Comparison of ENCODE assay signal across 8 cellular contexts in the genomic region with DNA sequence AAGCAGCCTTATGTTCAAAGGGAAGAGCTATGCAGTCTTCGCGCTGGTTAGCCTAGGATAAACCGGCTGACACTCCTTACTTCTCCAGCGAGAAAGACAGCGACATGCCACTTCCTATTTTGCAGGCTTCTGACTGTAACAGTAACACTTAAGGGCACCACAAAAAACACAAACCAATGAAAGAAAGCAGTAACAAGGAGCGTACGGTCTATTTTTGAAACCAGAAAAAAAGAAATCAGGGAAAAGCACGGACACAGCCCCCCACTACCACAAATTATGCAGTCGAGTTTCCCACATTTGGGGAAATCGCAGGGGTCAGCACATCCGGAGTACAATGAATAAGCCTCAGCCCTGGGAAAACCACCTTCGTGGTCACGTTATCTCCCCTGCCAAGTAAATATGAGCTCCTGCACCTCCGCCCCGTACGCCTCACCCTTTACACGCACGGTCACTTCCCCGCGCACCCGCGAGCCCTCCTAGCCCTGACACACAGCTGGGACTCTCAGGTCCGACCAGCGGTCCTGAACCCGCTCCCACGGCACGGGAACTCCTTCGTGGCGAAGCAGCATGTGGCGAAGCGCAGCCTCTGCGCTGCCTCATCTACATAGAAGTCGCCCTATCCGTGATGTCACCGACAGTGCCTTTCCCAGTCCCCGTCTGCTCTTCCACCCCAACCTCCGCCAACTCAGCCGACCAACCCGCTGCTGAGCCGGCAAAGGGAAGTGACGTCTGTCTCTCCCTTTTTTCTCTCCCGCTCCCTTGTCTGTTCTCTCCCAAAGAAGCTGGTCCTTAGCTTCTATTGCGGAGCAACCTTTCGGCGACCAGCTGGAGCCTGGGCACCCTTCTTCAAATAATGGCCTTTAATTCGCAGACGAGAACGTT. TPM values are rescaled to one million over a fixed set of nuclear protein-coding genes. Genes with fewer than 3 reads are reported as not detected.
DNase-seq lines count a peak whose midpoint lies in the region; ATAC-seq, FAIRE-seq and TF ChIP-seq lines count a peak whose summit lies in the region.

No MANE protein-coding gene starts in this region.

- CTCF ChIA-PET in endothelial cell of umbilical vein (lab: Charles Lee) = no interaction called here

- H3K9me3 Mint-ChIP-seq in mesothelial cell of epicardium = no peaks in the 10 kb centered on the region

- peak overlapping the region; percentile 7 to 46 (median 38) for H3K4me3 ChIP-seq in endothelial cell of umbilical vein (replicated peaks in 1 of 3; ENCODE audit: insufficient read depth in 1 of 3, low read depth in 1 of 3, low read length in 3 of 3)

- no peaks in the 10 kb centered on the region for H3K36me3 ChIP-seq in endothelial cell of umbilical vein (ENCODE audit: control insufficient read depth in 2 of 2, extremely low read depth in 1 of 2, insufficient read depth in 2 of 2, low read length in 2 of 2)

- TF ChIP-seq CTCF in endothelial cell of umbilical vein (IDR thresholded peaks at IDR 0.05; ENCODE audit: extremely low read depth in 1 of 2, insufficient read depth in 1 of 2, low read depth in 1 of 2, low read length in 2 of 2) (no peak), mesothelial cell of epicardium (IDR thresholded peaks at IDR 0.05; ENCODE audit: unreplicated experiment) (no peak)

- peak overlapping the region; percentile 79 for H3K9ac ChIP-seq in endothelial cell of umbilical vein (replicated peaks; ENCODE audit: extremely low read depth, insufficient read depth, low read length)

- peak overlapping the region; percentile 81 for H3K4me3 Mint-ChIP-seq in mesothelial cell of epicardium

- H3K9me3 ChIP-seq in endothelial cell of umbilical vein (replicated peaks; ENCODE audit: control insufficient read depth, insufficient read depth, low read length) = no peaks in the 10 kb centered on the region

- no peaks in the 10 kb centered on the region for H3K36me3 Mint-ChIP-seq in mesothelial cell of epicardium

- POLR2A ChIA-PET in endothelial cell of umbilical vein (lab: Charles Lee) = interaction anchor here (1.4 to 1.9 kb wide), 3 partner anchors 9 to 139 kb away, joined by 8 to 13 read pairs (median 12); no protein-coding TSS in a partner anchor

- H3K27me3 ChIP-seq in endothelial cell of umbilical vein (ENCODE audit: control insufficient read depth in 2 of 2, insufficient read depth in 2 of 2, low read length in 2 of 2) = peaks cover 0 to 5% of the 10 kb centered on the region in 2 experiments

- peak; percentile 87 for DNase-seq in NCI-H774 (lab: John Stamatoyannopoulos, UW)
- peak; percentile 44 for DNase-seq in activated T-cell treated with anti-CD3 and anti-CD28 coated beads for 1 hour (ENCODE audit: low read depth)
- DNase-seq in endothelial cell of umbilical vein (ENCODE audit: low read depth, low spot score) = peak; percentile 77
- peak; percentile 68 to 82 for DNase-seq in mesothelial cell of epicardium (ENCODE audit: low spot score in 2 of 2, unreplicated experiment in 2 of 2)
- DNase-seq in stimulated activated CD8-positive, alpha-beta memory T cell treated with anti-CD3 and anti-CD28 coated beads, Interleukin-2, amount 100 ng/mL, for 48 hours (ENCODE audit: low read depth in 2 of 2) = peak; percentile 54 to 66
- DNase-seq in NCI-H524 (lab: John Stamatoyannopoulos, UW) = no peak

- no peaks in the 10 kb centered on the region for H3K9me1 ChIP-seq in endothelial cell of umbilical vein (replicated peaks; ENCODE audit: control insufficient read depth, extremely low read depth, insufficient read depth, low read length)

- peak overlapping the region; percentile 62 for H3K4me2 ChIP-seq in endothelial cell of umbilical vein (ENCODE audit: insufficient read depth, low read length)

- peak overlapping the region; percentile 67 for H2AFZ ChIP-seq in endothelial cell of umbilical vein (ENCODE audit: low read depth, low read length)

- BruUV-seq in endothelial cell of umbilical vein (replicated peaks; lab: Mats Ljungman, UMichigan) = TSS peak; percentile 99

- FAIRE-seq in endothelial cell of umbilical vein (lab: Jason Lieb, UNC) = no peak

- peak; percentile 54 for ATAC-seq in HG02943 (IDR thresholded peaks at IDR 0.05; ENCODE audit: low read depth, unreplicated experiment)

- TF ChIP-seq POLR2A in GM15510 (IDR thresholded peaks at IDR 0.05; ENCODE audit: borderline replicate concordance, extremely low read depth, insufficient read length) (peak; percentile 93), endothelial cell of umbilical vein (IDR thresholded peaks at IDR 0.05; ENCODE audit: low read depth, low read length) (peak; percentile 99)

- H3K4me1 Mint-ChIP-seq in mesothelial cell of epicardium = peaks cover 27% of the 10 kb centered on the region

- peak overlapping the region; percentile 80 for H3K27ac ChIP-seq in endothelial cell of umbilical vein (ENCODE audit: insufficient read depth, low read depth, low read length)

- dilution Hi-C loops in endothelial cell of umbilical vein (cut with MboI; ENCODE audit: extremely low pct_ligation_motif_present, low sequenced_read_pairs) = no loop called here

- intact Hi-C loops in endothelial cell of umbilical vein (cut with micrococcal nuclease) = no loop called here

- H3K4me1 ChIP-seq in endothelial cell of umbilical vein (ENCODE audit: control insufficient read depth, extremely low read depth, insufficient read depth, low read length) = peaks cover 9% of the 10 kb centered on the region

- H4K20me1 ChIP-seq in endothelial cell of umbilical vein (replicated peaks; ENCODE audit: control insufficient read depth, extremely low read depth, insufficient read depth, low read length) = no peaks in the 10 kb centered on the region

- peak overlapping the region; percentile 100 for H3K27ac Mint-ChIP-seq in mesothelial cell of epicardium

- no peaks in the 10 kb centered on the region for H3K79me2 ChIP-seq in endothelial cell of umbilical vein (ENCODE audit: control insufficient read depth, insufficient read depth, low read length)

- H3K27me3 Mint-ChIP-seq in mesothelial cell of epicardium (ENCODE audit: low read depth) = peaks cover 3% of the 10 kb centered on the region

TF ChIP-seq in endothelial cell of umbilical vein, 7 proteins besides CTCF, POLR2A, EP300 and RAD21:
- peak; percentile 99 for TF ChIP-seq POLR2AphosphoS5 (IDR thresholded peaks at IDR 0.05; ENCODE audit: insufficient read depth, low read depth, low read length)
- no peak for TF ChIP-seq FOS (IDR thresholded peaks at IDR 0.05; ENCODE audit: borderline replicate concordance, insufficient read depth, low read length)
- TF ChIP-seq, protein P1, sequence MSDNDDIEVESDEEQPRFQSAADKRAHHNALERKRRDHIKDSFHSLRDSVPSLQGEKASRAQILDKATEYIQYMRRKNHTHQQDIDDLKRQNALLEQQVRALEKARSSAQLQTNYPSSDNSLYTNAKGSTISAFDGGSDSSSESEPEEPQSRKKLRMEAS (IDR thresholded peaks at IDR 0.05; ENCODE audit: insufficient read depth, insufficient read length) = no peak
- TF ChIP-seq MYC (IDR thresholded peaks at IDR 0.05; ENCODE audit: low read depth, low read length) = no peak
- peak; percentile 6 for TF ChIP-seq GATA2 (IDR thresholded peaks at IDR 0.05; ENCODE audit: insufficient read depth, insufficient read length, low read depth, low read length)

RNA-seq across cellular contexts. Expression of a gene that starts 40.9 kb away (rescaled TPM):
- total RNA-seq in endothelial cell of umbilical vein (not detected in 2 replicates), mesothelial cell of epicardium (not detected in 3 replicates)
- not detected in 2 replicates for polyA plus RNA-seq in endothelial cell of umbilical vein
- polyA plus RNA-seq in endothelial cell of umbilical vein (2011; cell fraction: cytosol; rRNA removed) = not detected in 2 replicates
- not detected in 2 replicates for polyA plus RNA-seq in endothelial cell of umbilical vein (2011; cell fraction: nucleus; rRNA removed)
- not detected in 2 replicates for polyA plus RNA-seq in endothelial cell of umbilical vein (2012)
- not detected in 2 replicates for polyA minus RNA-seq in endothelial cell of umbilical vein
- not detected for polyA minus RNA-seq in endothelial cell of umbilical vein (2011; cell fraction: cytosol; rRNA and poly(A)+ RNA removed)
- polyA minus RNA-seq in endothelial cell of umbilical vein (2011; cell fraction: nucleus; rRNA and poly(A)+ RNA removed) = not detected in 2 replicates

Comparison
In these comparisons a context has a peak if more than half of its experiments do, and no peak if none do; other contexts are left out.
1. DNase-seq: peak in NCI-H774 (single experiment), activated T-cell treated with anti-CD3 and anti-CD28 coated beads for 1 hour (single experiment), endothelial cell of umbilical vein (single experiment), mesothelial cell of epicardium (2 of 2) and stimulated activated CD8-positive, alpha-beta memory T cell treated with anti-CD3 and anti-CD28 coated beads, Interleukin-2, amount 100 ng/mL, for 48 hours (2 of 2); none in NCI-H524 (0 of 2).